ENCODE assay signal across 11 cellular contexts in the genomic region with DNA sequence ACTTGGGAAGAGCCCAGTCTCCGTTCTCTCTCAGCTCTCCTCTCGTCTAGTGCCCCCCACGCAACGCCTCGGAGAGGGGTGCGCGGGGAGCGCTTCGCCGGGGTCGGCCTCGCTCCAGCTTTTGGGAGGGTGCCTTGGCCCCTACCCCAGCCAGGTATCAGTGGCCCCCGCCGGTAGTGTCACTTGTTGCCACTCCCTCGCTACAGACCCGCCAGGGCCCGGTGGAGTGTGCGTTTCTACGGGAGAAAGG. TPM values are rescaled to one million over a fixed set of nuclear protein-coding genes. Genes with fewer than 3 reads are reported as not detected.
A peak's percentile ranks its signal among the peaks of the same experiment; 100 is the strongest.
DNase-seq lines count a peak whose midpoint lies in the region; ATAC-seq and TF ChIP-seq lines count a peak whose summit lies in the region.
"Had no signal": no experiment of that assay in that cellular context is flagged by ENCODE, and none has a peak within 500 bp of the region (broad histone marks: within the 10 kb centered on the region; RNA-seq: fewer than 3 reads in every experiment).

No MANE protein-coding gene starts in this region.

- DNase-seq in astrocyte of the spinal cord (ENCODE audit: low read depth, low spot score) (no peak), sigmoid colon (no peak), NCI-H2196 (lab: John Stamatoyannopoulos, UW; ENCODE audit: unreplicated experiment) (no peak), MM.1S (no peak)
- no peak for DNase-seq in activated naive CD4-positive, alpha-beta T cell treated with anti-CD3 and anti-CD28 coated beads, Interleukin-2, amount 50 U/mL, for 72 hours (ENCODE audit: low spot score in 2 of 2)
- DNase-seq: activated CD4-positive, alpha-beta memory T cell treated with anti-CD3 and anti-CD28 coated beads for 36 hours; effector memory CD4-positive, alpha-beta T cell had no signal

- in situ Hi-C loops in astrocyte of the spinal cord (cut with HindIII; ENCODE audit: low sequenced_read_pairs): no loop called here

- no peaks in the 10 kb centered on the region for H4K20me1 ChIP-seq in MM.1S (ENCODE audit: insufficient read depth, low read length)

- H3K36me3 Mint-ChIP-seq in activated naive CD4-positive, alpha-beta T cell treated with anti-CD3 and anti-CD28 coated beads, Interleukin-2, amount 50 U/mL, for 72 hours: peaks cover 0 to 9% of the 10 kb centered on the region in 2 donors
- H3K36me3 Mint-ChIP-seq: activated CD4-positive, alpha-beta memory T cell treated with anti-CD3 and anti-CD28 coated beads for 36 hours had no signal

- TF ChIP-seq EP300 in sigmoid colon (IDR thresholded peaks at IDR 0.05): no peak

- H3K27me3 ChIP-seq in sigmoid colon: no peaks in the 10 kb centered on the region
- H3K27me3 ChIP-seq in MM.1S (replicated peaks; ENCODE audit: insufficient read depth, low read length): no peaks in the 10 kb centered on the region

- H3K79me2 ChIP-seq in MM.1S (ENCODE audit: low read length): no peaks in the 10 kb centered on the region

- H3K4me2 ChIP-seq in MM.1S (ENCODE audit: low read depth, low read length): no peak overlapping the region

- intact Hi-C loops in sigmoid colon (cut with DNase I): loop anchor here (2.0 kb wide), 1 partner anchor 1148 kb away; no protein-coding TSS in a partner anchor

- H3K9ac ChIP-seq in ES-I3 (ENCODE audit: low read depth, low read length): peak overlapping the region; percentile 83
- H3K9ac ChIP-seq in MM.1S (ENCODE audit: low read length): no peak overlapping the region

- H3K27ac Mint-ChIP-seq in activated naive CD4-positive, alpha-beta T cell treated with anti-CD3 and anti-CD28 coated beads, Interleukin-2, amount 50 U/mL, for 72 hours: no peak overlapping the region
- H3K27ac Mint-ChIP-seq: activated CD4-positive, alpha-beta memory T cell treated with anti-CD3 and anti-CD28 coated beads for 36 hours had no signal

- peak in 1 of 2 donors; percentile 48 for TF ChIP-seq POLR2A in sigmoid colon (IDR thresholded peaks at IDR 0.05)

- H3K36me3 ChIP-seq in ES-I3 (ENCODE audit: insufficient read depth, low read length): no peaks in the 10 kb centered on the region
- no peaks in the 10 kb centered on the region for H3K36me3 ChIP-seq in sigmoid colon
- H3K36me3 ChIP-seq in MM.1S (replicated peaks; ENCODE audit: insufficient read depth, low read length): no peaks in the 10 kb centered on the region

- TF ChIP-seq CTCF in astrocyte of the spinal cord (IDR thresholded peaks at IDR 0.05; ENCODE audit: low read depth, low read length) (no peak), sigmoid colon (IDR thresholded peaks at IDR 0.05) (no peak), MM.1S (IDR thresholded peaks at IDR 0.05; ENCODE audit: low read length) (no peak)

- WGBS in sigmoid colon, 2 donors: 3 to 6% methylated on average over 19 of the region's 19 CpGs

- H3K27ac ChIP-seq in sigmoid colon (peak overlapping the region; percentile 83 to 93 (median 90)), MM.1S (ENCODE audit: low read length) (no peak overlapping the region)

- no peak overlapping the region; the same call in 1 of the 2 replicates for H2AFZ ChIP-seq in MM.1S (ENCODE audit: low read length)

- ATAC-seq in HG03025 (IDR thresholded peaks at IDR 0.05; ENCODE audit: low FRiP score, unreplicated experiment): no peak
- no peak for ATAC-seq in activated naive CD4-positive, alpha-beta T cell treated with anti-CD3 and anti-CD28 coated beads, Interleukin-2, amount 50 U/mL, for 72 hours

- no peaks in the 10 kb centered on the region for H3K9me3 Mint-ChIP-seq in activated naive CD4-positive, alpha-beta T cell treated with anti-CD3 and anti-CD28 coated beads, Interleukin-2, amount 50 U/mL, for 72 hours
- H3K9me3 Mint-ChIP-seq: activated CD4-positive, alpha-beta memory T cell treated with anti-CD3 and anti-CD28 coated beads for 36 hours had no signal

- no peaks in the 10 kb centered on the region for H3F3A ChIP-seq in MM.1S (ENCODE audit: insufficient read depth, low read length)

- no peaks in the 10 kb centered on the region for H3K9me3 ChIP-seq in ES-I3 (ENCODE audit: control insufficient read depth, insufficient read depth, low read length)
- H3K9me3 ChIP-seq in sigmoid colon: no peaks in the 10 kb centered on the region
- no peaks in the 10 kb centered on the region for H3K9me3 ChIP-seq in MM.1S (replicated peaks; ENCODE audit: insufficient read depth, low read length)

- H3K4me3 ChIP-seq in astrocyte of the spinal cord (ENCODE audit: low read depth, low read length) (peak overlapping the region; percentile 98), iPS-11a (ENCODE audit: low read depth, low read length) (peak overlapping the region; percentile 50), sigmoid colon (peak overlapping the region; percentile 49 to 80 (median 69)), MM.1S (ENCODE audit: low read length) (no peak overlapping the region)

- no peaks in the 10 kb centered on the region for H3K9me2 ChIP-seq in MM.1S (replicated peaks; ENCODE audit: insufficient read depth, low read length)

- H3K4me1 ChIP-seq in ES-I3 (ENCODE audit: insufficient read depth, low read length) (peaks cover 6% of the 10 kb centered on the region; the same call in 1 of the 2 replicates), sigmoid colon (peaks cover 0 to 48% (median 17%) of the 10 kb centered on the region in 4 donors), MM.1S (ENCODE audit: low read length) (no peaks in the 10 kb centered on the region)

RNA-seq across cellular contexts. Expression of a gene that starts 0.8 kb away (rescaled TPM):
- total RNA-seq in sigmoid colon: 100 to 1,000 TPM in 1 of 4 donors, 10 to 100 TPM in 3; 19.3 to 146 (median 28.2) TPM
- 1 to 10 TPM; 1.2 to 8.4 (median 4.6) TPM for polyA plus RNA-seq in sigmoid colon
- not detected for total RNA-seq in activated naive CD4-positive, alpha-beta T cell treated with anti-CD3 and anti-CD28 coated beads, Interleukin-2, amount 50 U/mL, for 72 hours
- total RNA-seq: activated CD4-positive, alpha-beta memory T cell treated with anti-CD3 and anti-CD28 coated beads for 36 hours; OCI-LY7 had no signal

Comparison
In these comparisons a context has a peak if more than half of its experiments do, and no peak if none do; other contexts are left out.
1. RNA of a gene that starts 0.8 kb away (total RNA-seq): 19.3 to 146 TPM in sigmoid colon; not detected in activated naive CD4-positive, alpha-beta T cell treated with anti-CD3 and anti-CD28 coated beads, Interleukin-2, amount 50 U/mL, for 72 hours; every median in the first group is over 10 times any median in the second.